10 cellular contexts compared by ENCODE assay signal in the genomic region with DNA sequence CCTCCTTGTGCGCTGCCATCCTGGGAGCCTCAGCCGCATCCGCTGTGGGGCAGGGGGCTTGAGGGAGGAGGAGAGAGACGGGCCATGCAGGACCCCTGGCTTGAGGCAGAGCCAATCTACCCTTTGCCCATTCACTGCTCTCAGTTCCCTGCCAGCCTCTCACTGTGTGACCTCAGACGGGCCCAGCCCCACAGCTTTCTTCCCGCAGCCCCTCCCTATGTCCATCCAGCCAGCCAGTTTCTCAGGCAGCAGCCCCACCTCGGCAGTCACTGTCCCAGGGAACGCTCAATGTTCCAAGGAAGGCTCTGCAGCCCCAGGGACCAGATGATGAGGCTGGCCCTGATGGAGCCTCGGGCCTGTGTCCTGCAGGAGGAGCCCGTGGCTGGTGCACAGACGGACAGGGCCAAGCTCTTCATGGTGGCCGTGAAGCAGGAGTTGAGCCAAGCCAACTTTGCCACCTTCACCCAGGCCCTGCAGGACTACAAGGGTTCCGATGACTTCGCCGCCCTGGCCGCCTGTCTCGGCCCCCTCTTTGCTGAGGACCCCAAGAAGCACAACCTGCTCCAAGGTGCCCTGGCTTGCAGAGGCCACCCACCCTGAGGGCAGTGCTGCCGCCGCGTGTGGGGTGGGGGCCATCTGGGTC. TPM values are rescaled to one million over a fixed set of nuclear protein-coding genes. Genes with fewer than 3 reads are reported as not detected.
A peak's percentile ranks its signal among the peaks of the same experiment; 100 is the strongest.
DNase-seq lines count a peak whose midpoint lies in the region; ATAC-seq and TF ChIP-seq lines count a peak whose summit lies in the region.
"Had no signal": no experiment of that assay in that cellular context is flagged by ENCODE, and none has a peak within 500 bp of the region (broad histone marks: within the 10 kb centered on the region; RNA-seq: fewer than 3 reads in every experiment).

No MANE protein-coding gene starts in this region.

- H3K4me3 Mint-ChIP-seq in T-helper 1 cell treated with Interleukin-12 subunit alpha and Interleukin-12 subunit beta and Interleukin-4 antibody, amounts not matched to agents 30 μg/mL and 1 μg/mL, for 36 hours, result no peak overlapping the region

- ATAC-seq in RWPE2 (ENCODE audit: low read depth) (peak; percentile 2), left cardiac atrium (no peak), GM19452 (IDR thresholded peaks at IDR 0.05; ENCODE audit: unreplicated experiment) (no peak), GM19324 (IDR thresholded peaks at IDR 0.05; ENCODE audit: low FRiP score, unreplicated experiment) (no peak), GM19397 (IDR thresholded peaks at IDR 0.05; ENCODE audit: unreplicated experiment) (no peak)

- peak overlapping the region; percentile 68 for H3K27ac Mint-ChIP-seq in T-helper 1 cell treated with Interleukin-12 subunit alpha and Interleukin-12 subunit beta and Interleukin-4 antibody, amounts not matched to agents 30 μg/mL and 1 μg/mL, for 36 hours

- H3K4me1 Mint-ChIP-seq in T-helper 1 cell treated with Interleukin-12 subunit alpha and Interleukin-12 subunit beta and Interleukin-4 antibody, amounts not matched to agents 30 μg/mL and 1 μg/mL, for 36 hours (ENCODE audit: low read depth), result no peaks in the 10 kb centered on the region

- no peaks in the 10 kb centered on the region for H3K9me3 ChIP-seq in RWPE2 (ENCODE audit: severe bottlenecking)
- no peaks in the 10 kb centered on the region for H3K9me3 ChIP-seq in stomach

- peaks cover 24% of the 10 kb centered on the region for H3K36me3 ChIP-seq in RWPE2 (ENCODE audit: low read depth)
- H3K36me3 ChIP-seq in stomach, result peaks cover 16 to 47% (median 24%) of the 10 kb centered on the region in 4 donors

- H3K27me3 ChIP-seq in RWPE2 (ENCODE audit: insufficient read depth, poor library complexity, severe bottlenecking) (no peaks in the 10 kb centered on the region), stomach (no peaks in the 10 kb centered on the region)

- no peaks in the 10 kb centered on the region for H3K27me3 Mint-ChIP-seq in T-helper 1 cell treated with Interleukin-12 subunit alpha and Interleukin-12 subunit beta and Interleukin-4 antibody, amounts not matched to agents 30 μg/mL and 1 μg/mL, for 36 hours (ENCODE audit: low read depth)

- intact Hi-C loops in left cardiac atrium (cut with DNase I), result no loop called here
- intact Hi-C loops in stomach (cut with DNase I; ENCODE audit: low total_unique reads), result no loop called here

- no peak overlapping the region for H3K4me3 ChIP-seq in RWPE2 (ENCODE audit: severe bottlenecking)
- no peak overlapping the region for H3K4me3 ChIP-seq in stomach

- DNase-seq in T-helper 1 cell, result no peak
- peak; percentile 90 for DNase-seq in RWPE2 (ENCODE audit: low spot score)
- DNase-seq in left cardiac atrium, result peak; percentile 40
- DNase-seq in stomach, result no peak
- DNase-seq: AML-193 had no signal

- TF ChIP-seq CTCF in RWPE2 (IDR thresholded peaks at IDR 0.05; ENCODE audit: poor library complexity, severe bottlenecking), result no peak
- no peak for TF ChIP-seq CTCF in stomach (IDR thresholded peaks at IDR 0.05)

- H3K27ac ChIP-seq in RWPE2 (ENCODE audit: poor library complexity, severe bottlenecking) (peak overlapping the region; percentile 42), stomach (peak overlapping the region in 4 of 5 donors; percentile 10 to 56 (median 26))
- H3K27ac ChIP-seq: parathyroid adenoma had no signal

- H3K9me3 Mint-ChIP-seq in T-helper 1 cell treated with Interleukin-12 subunit alpha and Interleukin-12 subunit beta and Interleukin-4 antibody, amounts not matched to agents 30 μg/mL and 1 μg/mL, for 36 hours, result no peaks in the 10 kb centered on the region

- TF ChIP-seq EP300 in stomach (IDR thresholded peaks at IDR 0.05), result no peak

- H3K36me3 Mint-ChIP-seq in T-helper 1 cell treated with Interleukin-12 subunit alpha and Interleukin-12 subunit beta and Interleukin-4 antibody, amounts not matched to agents 30 μg/mL and 1 μg/mL, for 36 hours (ENCODE audit: low read depth), result peaks cover 5% of the 10 kb centered on the region

- no peak for TF ChIP-seq POLR2A in stomach (IDR thresholded peaks at IDR 0.05)

- WGBS in stomach, 5 donors, result 62 to 72% (median 70%) methylated on average over 13 to 20 of the region's 20 CpGs

- H3K4me1 ChIP-seq in RWPE2 (ENCODE audit: insufficient read depth, poor library complexity, severe bottlenecking) (peaks cover 7% of the 10 kb centered on the region), stomach (peaks cover 26 to 72% (median 46%) of the 10 kb centered on the region in 4 donors)
- H3K4me1 ChIP-seq: parathyroid adenoma had no signal

RNA-seq across cellular contexts. Expression of a gene that starts 3.9 kb away (rescaled TPM):
- total RNA-seq in left cardiac atrium (10 to 100 TPM in 1 of 2 donors, 1 to 10 TPM in 1; 1.4 to 10.1 TPM), stomach (10 to 100 TPM in 1 of 5 donors, 1 to 10 TPM in 3, not detected in 1; 1.1 to 16.9 (median 3.2) TPM)
- 10 to 100 TPM in 1 of 3 donors, 1 to 10 TPM in 2; 8.5 to 26.2 (median 9.5) TPM for polyA plus RNA-seq in stomach

RNA-seq across cellular contexts. Expression of a gene that starts 15.2 kb away (rescaled TPM):
- total RNA-seq in left cardiac atrium (10 to 100 TPM; 36.8 to 44.9 TPM), stomach (100 to 1,000 TPM in 1 of 5 donors, 10 to 100 TPM in 3, 1 to 10 TPM in 1; 7.6 to 103 (median 35.8) TPM)
- polyA plus RNA-seq in stomach, result 10 to 100 TPM; 30.2 to 56.2 (median 35.9) TPM

RNA-seq across cellular contexts. Expression of a gene that starts 15.3 kb away (rescaled TPM):
- 10 to 100 TPM; 16.4 to 18.6 TPM for total RNA-seq in left cardiac atrium
- total RNA-seq in stomach, result 10 to 100 TPM; 12.3 to 49.6 (median 39.3) TPM
- polyA plus RNA-seq in stomach, result 10 to 100 TPM; 29.9 to 41.7 (median 37.7) TPM

RNA-seq across cellular contexts. Expression of a gene that starts 34.4 kb away (rescaled TPM):
- total RNA-seq in left cardiac atrium (10 to 100 TPM; 13.5 to 17.3 TPM), stomach (10 to 100 TPM; 13.6 to 70.4 (median 32.7) TPM)
- 1 to 10 TPM; 7.6 to 10.0 (median 9.2) TPM for polyA plus RNA-seq in stomach

RNA-seq across cellular contexts. Expression of a gene that starts 39.3 kb away (rescaled TPM):
- total RNA-seq in left cardiac atrium (1 to 10 TPM; 6.9 to 8.4 TPM), stomach (10 to 100 TPM in 2 of 5 donors, 1 to 10 TPM in 2, under 1 TPM in 1; 0.87 to 13.4 (median 5.5) TPM)
- 10 to 100 TPM; 12.3 to 14.8 (median 12.5) TPM for polyA plus RNA-seq in stomach

Comparison
In these comparisons a context has a peak if more than half of its experiments do, and no peak if none do; other contexts are left out.
1. DNase-seq: peak in RWPE2 (single experiment) and left cardiac atrium (single experiment); none in T-helper 1 cell (0 of 5) and stomach (single experiment).